In the genomic region with DNA sequence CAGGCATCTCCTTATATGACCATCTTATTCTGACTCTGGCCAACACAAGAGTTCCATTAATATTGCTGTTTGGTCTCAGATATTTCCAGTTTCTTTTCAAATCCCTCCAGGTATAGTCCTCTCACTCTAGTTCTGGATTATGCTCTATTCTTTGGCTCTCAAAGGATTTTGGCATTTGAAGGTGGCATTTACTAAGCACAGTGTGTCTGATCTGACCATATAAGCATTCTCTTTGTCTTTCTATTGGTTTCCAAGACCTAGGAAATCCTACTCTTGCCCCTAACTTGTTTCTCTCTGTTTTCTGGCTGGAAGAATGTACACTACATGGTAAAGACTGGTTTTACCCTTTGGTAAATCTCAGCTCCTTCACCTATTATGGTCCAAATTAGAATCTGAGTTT, we compare ENCODE assay signal across 21 cellular contexts. TPM values are rescaled to one million over a fixed set of nuclear protein-coding genes. Genes with fewer than 3 reads are reported as not detected.
DNase-seq lines count a peak whose midpoint lies in the region; ATAC-seq and TF ChIP-seq lines count a peak whose summit lies in the region.
"Had no signal": no experiment of that assay in that cellular context is flagged by ENCODE, and none has a peak within 500 bp of the region (broad histone marks: within the 10 kb centered on the region; RNA-seq: fewer than 3 reads in every experiment).

No MANE protein-coding gene starts in this region.

- ATAC-seq in heart left ventricle (peak; percentile 27 to 66 (median 56)), Right ventricle myocardium inferior (no peak), left cardiac atrium (peak; percentile 61 to 79), HG03159 (IDR thresholded peaks at IDR 0.05; ENCODE audit: unreplicated experiment) (no peak)
- ATAC-seq: A549 had no signal

- H3K36me3 ChIP-seq in heart left ventricle = no peaks in the 10 kb centered on the region
- no peaks in the 10 kb centered on the region for H3K36me3 ChIP-seq in right atrium auricular region
- H3K36me3 ChIP-seq in tibial artery = no peaks in the 10 kb centered on the region
- no peaks in the 10 kb centered on the region for H3K36me3 ChIP-seq in brain microvascular endothelial cell (replicated peaks)
- H3K36me3 ChIP-seq: BE2C; BLaER1 treated with 17β-estradiol and CSF1 and Interleukin-3, amounts not matched to agents 10 nM and 100 nM; HAP-1 had no signal

- no peak for TF ChIP-seq POLR2A in heart left ventricle (IDR thresholded peaks at IDR 0.05)

- H3K9me3 ChIP-seq in heart left ventricle = no peaks in the 10 kb centered on the region
- no peaks in the 10 kb centered on the region for H3K9me3 ChIP-seq in right atrium auricular region
- H3K9me3 ChIP-seq in tibial artery = no peaks in the 10 kb centered on the region
- H3K9me3 ChIP-seq: BE2C; BLaER1 treated with 17β-estradiol and CSF1 and Interleukin-3, amounts not matched to agents 10 nM and 100 nM; HAP-1 had no signal

- intact Hi-C loops in heart left ventricle (cut with DNase I) = no loop called here
- intact Hi-C loops in Right ventricle myocardium inferior (cut with DNase I) = no loop called here
- intact Hi-C loops in left cardiac atrium (cut with DNase I) = no loop called here
- intact Hi-C loops in tibial artery (cut with DNase I; ENCODE audit: low total_unique reads) = no loop called here

- peaks cover 0 to 14% (median 0%) of the 10 kb centered on the region in 12 donors for H3K4me1 ChIP-seq in heart left ventricle
- H3K4me1 ChIP-seq in right atrium auricular region = peaks cover 0 to 3% of the 10 kb centered on the region in 2 donors
- H3K4me1 ChIP-seq in tibial artery = peaks cover 0 to 16% (median 6%) of the 10 kb centered on the region in 4 donors
- H3K4me1 ChIP-seq: A549, BE2C, HAP-1 had no signal

- DNase-seq in heart left ventricle (no peak), Right ventricle myocardium inferior (ENCODE audit: missing footprints) (no peak), left cardiac atrium (no peak), right atrium auricular region (ENCODE audit: low spot score) (no peak), tibial artery (no peak), brain microvascular endothelial cell (no peak)
- DNase-seq: 8988T; ACHN; AML-193; BE2C; Calu3; CD4-positive, alpha-beta T cell; CD8-positive, alpha-beta memory T cell; DMS53; GF-D8; GOT3; HFFc6 had no signal

- H3K4me3 ChIP-seq in heart left ventricle (no peak overlapping the region), right atrium auricular region (no peak overlapping the region), tibial artery (no peak overlapping the region), brain microvascular endothelial cell (ENCODE audit: low read depth, low read length) (no peak overlapping the region)
- H3K4me3 ChIP-seq: A549; BLaER1 treated with 17β-estradiol and CSF1 and Interleukin-3, amounts not matched to agents 10 nM and 100 nM; HAP-1 had no signal

- in situ Hi-C loops in brain microvascular endothelial cell (cut with HindIII; ENCODE audit: low pct_ligation_motif_present, low sequenced_read_pairs) = no loop called here

- H3K27ac ChIP-seq in heart left ventricle (peak overlapping the region in 10 of 12 donors; percentile 4 to 89 (median 60)), right atrium auricular region (peak overlapping the region; percentile 47 to 71), tibial artery (no peak overlapping the region), brain microvascular endothelial cell (no peak overlapping the region)
- H3K27ac ChIP-seq: A549 had no signal

- TF ChIP-seq CTCF in heart left ventricle (IDR thresholded peaks at IDR 0.05) (no peak), right atrium auricular region (IDR thresholded peaks at IDR 0.05) (no peak), tibial artery (IDR thresholded peaks at IDR 0.05) (no peak), brain microvascular endothelial cell (IDR thresholded peaks at IDR 0.05; ENCODE audit: low read depth, low read length, missing control alignments) (no peak)

- no peaks in the 10 kb centered on the region for H3K27me3 ChIP-seq in heart left ventricle
- no peaks in the 10 kb centered on the region for H3K27me3 ChIP-seq in right atrium auricular region
- H3K27me3 ChIP-seq in tibial artery = no peaks in the 10 kb centered on the region
- H3K27me3 ChIP-seq in brain microvascular endothelial cell (replicated peaks) = no peaks in the 10 kb centered on the region
- H3K27me3 ChIP-seq: BE2C; BLaER1 treated with 17β-estradiol and CSF1 and Interleukin-3, amounts not matched to agents 10 nM and 100 nM had no signal

RNA-seq across cellular contexts. Expression of a gene that starts 12.7 kb away (rescaled TPM):
- total RNA-seq in heart left ventricle (100 to 1,000 TPM; 149 to 371 (median 253) TPM), Right ventricle myocardium inferior (378 TPM), left cardiac atrium (100 to 1,000 TPM; 164 to 212 TPM), right atrium auricular region (100 to 1,000 TPM; 101 to 178 TPM)
- polyA plus RNA-seq in heart left ventricle = 10 to 100 TPM; 45.4 to 85.5 TPM

Comparison
In these comparisons a context has a peak if more than half of its experiments do, and no peak if none do; other contexts are left out.
1. ATAC-seq: peak in heart left ventricle (4 of 4) and left cardiac atrium (2 of 2); none in Right ventricle myocardium inferior (single experiment) and HG03159 (single experiment).
2. H3K27ac ChIP-seq: peak in heart left ventricle (10 of 12) and right atrium auricular region (2 of 2); none in tibial artery (0 of 2) and brain microvascular endothelial cell (single experiment).